Comparison of ENCODE assay signal across 27 cellular contexts in the genomic region with DNA sequence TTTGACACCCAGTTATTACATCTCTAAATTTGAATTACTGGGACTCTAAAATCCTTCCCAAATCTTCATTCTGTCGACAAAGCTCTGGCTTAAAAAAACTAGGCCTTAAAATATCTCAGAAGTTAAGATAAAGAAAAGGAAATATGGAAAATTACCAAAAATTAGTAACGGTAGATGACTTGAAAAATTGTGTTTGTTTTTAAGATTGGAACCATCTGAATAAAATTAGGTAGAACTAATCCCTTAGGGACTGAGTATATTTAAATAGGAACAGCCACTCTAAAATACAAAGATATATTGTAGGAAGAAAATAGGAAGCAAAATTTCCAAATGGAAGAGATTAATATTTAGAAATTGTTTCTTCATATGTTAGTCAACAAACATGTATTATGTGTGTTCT.
"Had no signal": no experiment of that assay in that cellular context is flagged by ENCODE, and none has a peak within 500 bp of the region (broad histone marks: within the 10 kb centered on the region; RNA-seq: fewer than 3 reads in every experiment).

No MANE protein-coding gene starts in this region.

- H3K9me3 ChIP-seq: ascending aorta had no signal

- H3K36me3 ChIP-seq: ascending aorta, cardiac muscle cell had no signal

- H3K4me3 ChIP-seq: ascending aorta, cardiac muscle cell had no signal

- H3K4me1 ChIP-seq: ascending aorta had no signal

- H3K27me3 ChIP-seq: ascending aorta, cardiac muscle cell had no signal

- H3K27ac ChIP-seq: ascending aorta, cardiac muscle cell, VCaP had no signal

- DNase-seq: activated B cell treated with CpG ODN at 0.5 μM for 24 hours; activated CD4-positive, alpha-beta memory T cell treated with anti-CD3 and anti-CD28 coated beads for 36 hours; activated CD4-positive, alpha-beta T cell treated with anti-CD3 and anti-CD28 coated beads for 4 hours; activated CD4-positive, alpha-beta T cell treated with anti-CD3 and anti-CD28 coated beads, Interleukin-2, amount 10 ng/mL, durations not matched to agents 24 days and 14 days; activated CD4-positive, alpha-beta T cell treated with anti-CD3 and anti-CD28 coated beads, Interleukin-2, amount 50 U/mL, for 1 hour; activated CD4-positive, alpha-beta T cell treated with anti-CD3 and anti-CD28 coated beads, Interleukin-2, amount 50 U/mL, for 4 hours; activated CD4-positive, CD25-positive, alpha-beta regulatory T cell treated with anti-CD3 and anti-CD28 coated beads, Interleukin-2, amount 50 U/mL, for 72 hours; activated CD8-positive, alpha-beta memory T cell treated with anti-CD3 and anti-CD28 coated beads, Interleukin-2, amount 50 U/mL, for 4 hours; activated CD8-positive, alpha-beta T cell treated with anti-CD3 and anti-CD28 coated beads for 36 hours; activated effector memory CD4-positive, alpha-beta T cell treated with anti-CD3 and anti-CD28 coated beads, Interleukin-2, amount 50 U/mL, for 16 hours; activated naive CD4-positive, alpha-beta T cell treated with anti-CD3 and anti-CD28 coated beads, Interleukin-2, amount 10 ng/mL, durations not matched to agents 7 days and 5 days; activated naive CD4-positive, alpha-beta T cell treated with Interleukin-2 at 50 U/mL for 16 hours; activated naive CD8-positive, alpha-beta T cell treated with anti-CD3 and anti-CD28 coated beads for 36 hours; activated T-cell treated with anti-CD3 and anti-CD28 coated beads for 4 hours; activated T-cell treated with anti-CD3 and anti-CD28 coated beads, Interleukin-2, amount 50 U/mL, for 1 hour; activated T-cell treated with anti-CD3 and anti-CD28 coated beads, Interleukin-2, amount 50 U/mL, for 4 hours; activated T-cell treated with anti-CD3 and anti-CD28 coated beads, Interleukin-2, amount 50 U/mL, for 72 hours; amygdala; anterior cingulate cortex; caudate nucleus; cerebellar nuclear complex; T-helper 1 cell; T-helper 2 cell; T-helper 9 cell had no signal
